2 cellular contexts compared by ENCODE assay signal in the genomic region with DNA sequence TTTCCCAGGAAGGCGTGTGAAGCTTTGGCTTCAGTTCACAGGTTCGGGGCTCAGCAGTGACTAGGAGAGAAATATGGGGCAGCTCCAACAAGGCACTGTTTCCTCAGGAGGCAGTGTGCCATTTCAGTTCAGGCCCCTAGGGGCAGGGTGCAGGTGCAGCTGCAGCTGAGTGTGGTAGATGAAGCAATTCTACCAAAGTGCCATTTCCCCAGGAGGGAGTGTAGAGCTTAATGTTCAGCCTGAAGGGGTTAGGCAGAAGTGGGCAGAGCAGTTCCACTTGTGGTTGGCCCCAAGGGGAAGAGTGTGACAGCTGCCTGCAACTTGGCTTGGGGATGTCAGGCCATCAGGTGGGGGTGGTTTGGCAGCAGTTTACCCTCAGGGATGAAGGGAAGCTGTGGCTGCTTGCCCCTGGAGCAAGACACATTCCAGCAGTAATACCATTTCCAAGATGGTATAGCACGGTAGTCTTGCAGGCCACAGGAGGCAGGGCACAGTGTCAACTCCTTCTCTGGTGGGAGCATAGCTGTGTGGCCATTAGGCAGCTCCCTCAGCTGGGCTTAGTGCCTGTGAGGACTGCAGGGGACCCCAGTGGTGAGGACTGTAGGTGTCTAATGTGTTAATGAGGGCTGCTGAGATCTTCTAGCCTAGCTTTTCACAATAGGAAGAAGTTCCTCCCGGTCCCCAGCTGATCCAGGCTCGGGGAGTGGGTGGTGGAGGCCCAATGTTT.
TF ChIP-seq lines count a peak whose summit lies in the region.

No MANE protein-coding gene starts in this region.

TF ChIP-seq in HEK293T, 16 proteins besides CTCF, POLR2A, EP300 and RAD21:
- TF ChIP-seq, protein P1, sequence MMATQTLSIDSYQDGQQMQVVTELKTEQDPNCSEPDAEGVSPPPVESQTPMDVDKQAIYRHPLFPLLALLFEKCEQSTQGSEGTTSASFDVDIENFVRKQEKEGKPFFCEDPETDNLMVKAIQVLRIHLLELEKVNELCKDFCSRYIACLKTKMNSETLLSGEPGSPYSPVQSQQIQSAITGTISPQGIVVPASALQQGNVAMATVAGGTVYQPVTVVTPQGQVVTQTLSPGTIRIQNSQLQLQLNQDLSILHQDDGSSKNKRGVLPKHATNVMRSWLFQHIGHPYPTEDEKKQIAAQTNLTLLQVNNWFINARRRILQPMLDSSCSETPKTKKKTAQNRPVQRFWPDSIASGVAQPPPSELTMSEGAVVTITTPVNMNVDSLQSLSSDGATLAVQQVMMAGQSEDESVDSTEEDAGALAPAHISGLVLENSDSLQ (IDR thresholded peaks at IDR 0.05) = no peak
- TF ChIP-seq ARNT (IDR thresholded peaks at IDR 0.05) (no peak), SP1 (IDR thresholded peaks at IDR 0.05) (no peak), FOXA1 (IDR thresholded peaks at IDR 0.05) (no peak), FOXM1 (IDR thresholded peaks at IDR 0.05; ENCODE audit: borderline replicate concordance) (no peak), HDGF (IDR thresholded peaks at IDR 0.05; ENCODE audit: borderline replicate concordance) (no peak), ZNF384 (IDR thresholded peaks at IDR 0.05) (no peak), CTBP1 (IDR thresholded peaks at IDR 0.05; ENCODE audit: borderline replicate concordance) (no peak), TARDBP (IDR thresholded peaks at IDR 0.05) (no peak), NFRKB (IDR thresholded peaks at IDR 0.05) (no peak)

TF ChIP-seq in GM12878, 131 proteins besides CTCF, POLR2A, EP300 and RAD21 (continued from another document):
- TF ChIP-seq, protein P2, sequence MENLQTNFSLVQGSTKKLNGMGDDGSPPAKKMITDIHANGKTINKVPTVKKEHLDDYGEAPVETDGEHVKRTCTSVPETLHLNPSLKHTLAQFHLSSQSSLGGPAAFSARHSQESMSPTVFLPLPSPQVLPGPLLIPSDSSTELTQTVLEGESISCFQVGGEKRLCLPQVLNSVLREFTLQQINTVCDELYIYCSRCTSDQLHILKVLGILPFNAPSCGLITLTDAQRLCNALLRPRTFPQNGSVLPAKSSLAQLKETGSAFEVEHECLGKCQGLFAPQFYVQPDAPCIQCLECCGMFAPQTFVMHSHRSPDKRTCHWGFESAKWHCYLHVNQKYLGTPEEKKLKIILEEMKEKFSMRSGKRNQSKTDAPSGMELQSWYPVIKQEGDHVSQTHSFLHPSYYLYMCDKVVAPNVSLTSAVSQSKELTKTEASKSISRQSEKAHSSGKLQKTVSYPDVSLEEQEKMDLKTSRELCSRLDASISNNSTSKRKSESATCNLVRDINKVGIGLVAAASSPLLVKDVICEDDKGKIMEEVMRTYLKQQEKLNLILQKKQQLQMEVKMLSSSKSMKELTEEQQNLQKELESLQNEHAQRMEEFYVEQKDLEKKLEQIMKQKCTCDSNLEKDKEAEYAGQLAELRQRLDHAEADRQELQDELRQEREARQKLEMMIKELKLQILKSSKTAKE (IDR thresholded peaks at IDR 0.05; ENCODE audit: low read depth, poor library complexity, severe bottlenecking) = no peak
- TF ChIP-seq MYC (IDR thresholded peaks at IDR 0.05; ENCODE audit: insufficient read depth, insufficient read length, insufficient replicate concordance, low read length, severe bottlenecking) (no peak), SMC3 (IDR thresholded peaks at IDR 0.05; ENCODE audit: borderline replicate concordance, low read length) (no peak), TCF12 (IDR thresholded peaks at IDR 0.05; ENCODE audit: low read depth, low read length) (0 out of 2 replicates have a peak, but pooled peaks have one; percentile 63), SPI1 (IDR thresholded peaks at IDR 0.05; ENCODE audit: borderline replicate concordance, insufficient read depth, low read depth, low read length) (peak; percentile 9; the same call in 1 of the 2 replicates), RUNX3 (IDR thresholded peaks at IDR 0.05; ENCODE audit: low read length) (peak; percentile 16; the same call in 1 of the 2 replicates)
- TF ChIP-seq, protein P3, sequence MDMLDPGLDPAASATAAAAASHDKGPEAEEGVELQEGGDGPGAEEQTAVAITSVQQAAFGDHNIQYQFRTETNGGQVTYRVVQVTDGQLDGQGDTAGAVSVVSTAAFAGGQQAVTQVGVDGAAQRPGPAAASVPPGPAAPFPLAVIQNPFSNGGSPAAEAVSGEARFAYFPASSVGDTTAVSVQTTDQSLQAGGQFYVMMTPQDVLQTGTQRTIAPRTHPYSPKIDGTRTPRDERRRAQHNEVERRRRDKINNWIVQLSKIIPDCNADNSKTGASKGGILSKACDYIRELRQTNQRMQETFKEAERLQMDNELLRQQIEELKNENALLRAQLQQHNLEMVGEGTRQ (IDR thresholded peaks at IDR 0.05; ENCODE audit: borderline replicate concordance, low read depth, low read length) = no peak
- TF ChIP-seq, protein P4, sequence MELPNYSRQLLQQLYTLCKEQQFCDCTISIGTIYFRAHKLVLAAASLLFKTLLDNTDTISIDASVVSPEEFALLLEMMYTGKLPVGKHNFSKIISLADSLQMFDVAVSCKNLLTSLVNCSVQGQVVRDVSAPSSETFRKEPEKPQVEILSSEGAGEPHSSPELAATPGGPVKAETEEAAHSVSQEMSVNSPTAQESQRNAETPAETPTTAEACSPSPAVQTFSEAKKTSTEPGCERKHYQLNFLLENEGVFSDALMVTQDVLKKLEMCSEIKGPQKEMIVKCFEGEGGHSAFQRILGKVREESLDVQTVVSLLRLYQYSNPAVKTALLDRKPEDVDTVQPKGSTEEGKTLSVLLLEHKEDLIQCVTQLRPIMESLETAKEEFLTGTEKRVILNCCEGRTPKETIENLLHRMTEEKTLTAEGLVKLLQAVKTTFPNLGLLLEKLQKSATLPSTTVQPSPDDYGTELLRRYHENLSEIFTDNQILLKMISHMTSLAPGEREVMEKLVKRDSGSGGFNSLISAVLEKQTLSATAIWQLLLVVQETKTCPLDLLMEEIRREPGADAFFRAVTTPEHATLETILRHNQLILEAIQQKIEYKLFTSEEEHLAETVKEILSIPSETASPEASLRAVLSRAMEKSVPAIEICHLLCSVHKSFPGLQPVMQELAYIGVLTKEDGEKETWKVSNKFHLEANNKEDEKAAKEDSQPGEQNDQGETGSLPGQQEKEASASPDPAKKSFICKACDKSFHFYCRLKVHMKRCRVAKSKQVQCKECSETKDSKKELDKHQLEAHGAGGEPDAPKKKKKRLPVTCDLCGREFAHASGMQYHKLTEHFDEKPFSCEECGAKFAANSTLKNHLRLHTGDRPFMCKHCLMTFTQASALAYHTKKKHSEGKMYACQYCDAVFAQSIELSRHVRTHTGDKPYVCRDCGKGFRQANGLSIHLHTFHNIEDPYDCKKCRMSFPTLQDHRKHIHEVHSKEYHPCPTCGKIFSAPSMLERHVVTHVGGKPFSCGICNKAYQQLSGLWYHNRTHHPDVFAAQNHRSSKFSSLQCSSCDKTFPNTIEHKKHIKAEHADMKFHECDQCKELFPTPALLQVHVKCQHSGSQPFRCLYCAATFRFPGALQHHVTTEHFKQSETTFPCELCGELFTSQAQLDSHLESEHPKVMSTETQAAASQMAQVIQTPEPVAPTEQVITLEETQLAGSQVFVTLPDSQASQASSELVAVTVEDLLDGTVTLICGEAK (IDR thresholded peaks at IDR 0.05; ENCODE audit: borderline replicate concordance) = no peak
